In genomic region chr13:54682184-54682583, GRCh38 we compare ENCODE assay signal across 29 cellular contexts.
"Had no signal": no experiment of that assay in that cellular context is flagged by ENCODE, and none has a peak within 500 bp of the region (broad histone marks: within the 10 kb centered on the region; RNA-seq: fewer than 3 reads in every experiment).

No MANE protein-coding gene starts in this region.

- H3K9me3 ChIP-seq: ovary, psoas muscle, right lobe of liver, thoracic aorta, thyroid gland, upper lobe of left lung, vagina had no signal

- H3K4me1 Mint-ChIP-seq: nephron progenitor cell; neural progenitor cell; stimulated activated effector memory CD8-positive, alpha-beta T cell treated with anti-CD3 and anti-CD28 coated beads, Interleukin-12 subunit alpha, Interleukin-12 subunit beta, amount 100 ng/mL, for 72 hours; stimulated activated naive B cell treated with anti-CD40 and anti-IgM and Interleukin-4, amounts not matched to agents 10 μg/mL and 1 μg/mL and 100 μg/mL, for 72 hours had no signal

- H3K27ac Mint-ChIP-seq: naive thymus-derived CD8-positive, alpha-beta T cell; natural killer cell treated with Interleukin-12 subunit alpha and Interleukin-12 subunit beta and Interleukin-15 and Interleukin-18, amount 100 ng/mL, for 72 hours; nephron progenitor cell; neural progenitor cell; progenitor cell of endocrine pancreas; stimulated activated effector memory CD8-positive, alpha-beta T cell treated with anti-CD3 and anti-CD28 coated beads, Interleukin-12 subunit alpha, Interleukin-12 subunit beta, amount 100 ng/mL, for 72 hours; stimulated activated naive B cell treated with anti-CD40 and anti-IgM and Interleukin-4, amounts not matched to agents 10 μg/mL and 1 μg/mL and 100 μg/mL, for 72 hours; stimulated activated naive CD8-positive, alpha-beta T cell treated with anti-CD3 and anti-CD28 coated beads, Interleukin-15, Interleukin-2, amounts not matched to agents 100 ng/mL and 50 ng/mL, for 24 hours had no signal

- H3K4me3 Mint-ChIP-seq: naive thymus-derived CD8-positive, alpha-beta T cell; natural killer cell treated with Interleukin-12 subunit alpha and Interleukin-12 subunit beta and Interleukin-15 and Interleukin-18, amount 100 ng/mL, for 72 hours; nephron progenitor cell; neural progenitor cell; stimulated activated effector memory CD8-positive, alpha-beta T cell treated with anti-CD3 and anti-CD28 coated beads, Interleukin-12 subunit alpha, Interleukin-12 subunit beta, amount 100 ng/mL, for 72 hours; stimulated activated naive B cell treated with anti-CD40 and anti-IgM and Interleukin-4, amounts not matched to agents 10 μg/mL and 1 μg/mL and 100 μg/mL, for 72 hours; stimulated activated naive CD8-positive, alpha-beta T cell treated with anti-CD3 and anti-CD28 coated beads, Interleukin-15, Interleukin-2, amounts not matched to agents 100 ng/mL and 50 ng/mL, for 24 hours had no signal

- H3K36me3 Mint-ChIP-seq: naive thymus-derived CD8-positive, alpha-beta T cell; neural progenitor cell; stimulated activated effector memory CD8-positive, alpha-beta T cell treated with anti-CD3 and anti-CD28 coated beads, Interleukin-12 subunit alpha, Interleukin-12 subunit beta, amount 100 ng/mL, for 72 hours; stimulated activated naive B cell treated with anti-CD40 and anti-IgM and Interleukin-4, amounts not matched to agents 10 μg/mL and 1 μg/mL and 100 μg/mL, for 72 hours had no signal

- H3K27me3 Mint-ChIP-seq: naive thymus-derived CD8-positive, alpha-beta T cell; natural killer cell treated with Interleukin-12 subunit alpha and Interleukin-12 subunit beta and Interleukin-15 and Interleukin-18, amount 100 ng/mL, for 72 hours; progenitor cell of endocrine pancreas; stimulated activated naive B cell treated with anti-CD40 and anti-IgM and Interleukin-4, amounts not matched to agents 10 μg/mL and 1 μg/mL and 100 μg/mL, for 72 hours; stimulated activated naive CD8-positive, alpha-beta T cell treated with anti-CD3 and anti-CD28 coated beads, Interleukin-15, Interleukin-2, amounts not matched to agents 100 ng/mL and 50 ng/mL, for 24 hours had no signal

- ATAC-seq: naive thymus-derived CD8-positive, alpha-beta T cell; natural killer cell treated with Interleukin-12 subunit alpha and Interleukin-12 subunit beta and Interleukin-15 and Interleukin-18, amount 100 ng/mL, for 72 hours; psoas muscle; right cardiac atrium; right lobe of liver; stimulated activated effector memory CD8-positive, alpha-beta T cell treated with anti-CD3 and anti-CD28 coated beads, Interleukin-12 subunit alpha, Interleukin-12 subunit beta, amount 100 ng/mL, for 72 hours; stimulated activated naive B cell treated with anti-CD40 and anti-IgM and Interleukin-4, amounts not matched to agents 10 μg/mL and 1 μg/mL and 100 μg/mL, for 72 hours had no signal

- DNase-seq: naive thymus-derived CD8-positive, alpha-beta T cell; nephron progenitor cell; occipital lobe; ovary; posterior cingulate gyrus; psoas muscle; right cardiac atrium; right lobe of liver; sigmoid colon; small intestine; stimulated activated CD4-positive, alpha-beta T cell treated with anti-CD3 and anti-CD28 coated beads, Interleukin-15, amount 100 ng/mL, for 24 hours; stimulated activated CD4-positive, alpha-beta T cell treated with anti-CD3 and anti-CD28 coated beads, Interleukin-2, amount 100 ng/mL, for 24 hours; stimulated activated CD4-positive, alpha-beta T cell treated with anti-CD3 and anti-CD28 coated beads, Interleukin-2, amount 100 ng/mL, for 48 hours; stimulated activated CD4-positive, alpha-beta T cell treated with anti-CD3 and anti-CD28 coated beads, Interleukin-4, amount 100 ng/mL, for 24 hours; stimulated activated naive B cell treated with anti-CD40 and anti-IgM and Interleukin-4, amounts not matched to agents 10 μg/mL and 1 μg/mL and 100 μg/mL, for 72 hours; stimulated activated naive CD4-positive, alpha-beta T cell treated with Interleukin-2 at 50 U/mL for 16 hours; stomach; thyroid gland; trophoblast cell; upper lobe of left lung had no signal

- H3K4me1 ChIP-seq: neural progenitor cell, parathyroid adenoma, psoas muscle, right lobe of liver, sigmoid colon, stomach, thyroid gland, tibial nerve, upper lobe of left lung, vagina had no signal

- H3K4me3 ChIP-seq: neural progenitor cell, ovary, psoas muscle, right lobe of liver, sigmoid colon, stomach, thoracic aorta, thyroid gland, tibial nerve, upper lobe of left lung, vagina had no signal

- H3K27me3 ChIP-seq: neural progenitor cell, ovary, right lobe of liver, sigmoid colon, stomach, thyroid gland, tibial nerve, upper lobe of left lung, vagina had no signal

- H3K27ac ChIP-seq: neural progenitor cell, ovary, parathyroid adenoma, psoas muscle, right lobe of liver, sigmoid colon, stomach, thoracic aorta, thyroid gland, tibial nerve, upper lobe of left lung, vagina had no signal

- H3K36me3 ChIP-seq: neural progenitor cell, ovary, right lobe of liver, sigmoid colon, stomach, thoracic aorta, thyroid gland, tibial nerve, upper lobe of left lung, vagina had no signal
